Comparison of ENCODE assay signal across 21 cellular contexts in genomic region chr3:197420115-197420514, GRCh38.
A peak's percentile ranks its signal among the peaks of the same experiment; 100 is the strongest.
DNase-seq lines count a peak whose midpoint lies in the region; TF ChIP-seq lines count a peak whose summit lies in the region.
"Had no signal": no experiment of that assay in that cellular context is flagged by ENCODE, and none has a peak within 500 bp of the region (broad histone marks: within the 10 kb centered on the region; RNA-seq: fewer than 3 reads in every experiment).

No MANE protein-coding gene starts in this region.

- TF ChIP-seq CTCF in right atrium auricular region (IDR thresholded peaks at IDR 0.05) (no peak), smooth muscle cell (IDR thresholded peaks at IDR 0.05; ENCODE audit: borderline replicate concordance, insufficient read depth, poor library complexity, severe bottlenecking) (no peak), ascending aorta (IDR thresholded peaks at IDR 0.05) (no peak)

- intact Hi-C loops in ascending aorta (cut with DNase I) = no loop called here

- H3K4me2 ChIP-seq in smooth muscle cell = no peak overlapping the region

- no peak overlapping the region for H3K4me3 ChIP-seq in right atrium auricular region
- no peak overlapping the region for H3K4me3 ChIP-seq in smooth muscle cell
- no peak overlapping the region for H3K4me3 ChIP-seq in ascending aorta
- H3K4me3 ChIP-seq: HAP-1, psoas muscle, spleen, tibial artery had no signal

- H3K9me3 ChIP-seq in right atrium auricular region (no peaks in the 10 kb centered on the region), smooth muscle cell (replicated peaks; ENCODE audit: low read depth) (no peaks in the 10 kb centered on the region), ascending aorta (no peaks in the 10 kb centered on the region)
- H3K9me3 ChIP-seq: HAP-1, psoas muscle, spleen, tibial artery had no signal

- H3K4me1 ChIP-seq in right atrium auricular region = no peaks in the 10 kb centered on the region
- H3K4me1 ChIP-seq in smooth muscle cell (ENCODE audit: low read depth) = peaks cover 14% of the 10 kb centered on the region
- H3K4me1 ChIP-seq in ascending aorta = no peaks in the 10 kb centered on the region
- H3K4me1 ChIP-seq: HAP-1, psoas muscle, spleen had no signal

- no peaks in the 10 kb centered on the region for H4K20me1 ChIP-seq in smooth muscle cell (ENCODE audit: low read depth)

- no peaks in the 10 kb centered on the region for H3K79me2 ChIP-seq in smooth muscle cell (ENCODE audit: low read depth)

- H3K27ac ChIP-seq in right atrium auricular region (peak overlapping the region; percentile 49 to 68), smooth muscle cell (ENCODE audit: low read depth) (peak overlapping the region; percentile 35), ascending aorta (no peak overlapping the region)
- H3K27ac ChIP-seq: C4-2B, psoas muscle, spleen, tibial artery had no signal

- peak overlapping the region; percentile 0 for H2AFZ ChIP-seq in smooth muscle cell (ENCODE audit: low read depth)

- DNase-seq in amniotic epithelial cell (ENCODE audit: low read depth) (peak; percentile 27), fibroblast of peridontal ligament (ENCODE audit: extremely low read depth) (peak; percentile 74), right atrium auricular region (ENCODE audit: low spot score) (no peak), smooth muscle cell (lab: John Stamatoyannopoulos, UW; ENCODE audit: unreplicated experiment) (no peak), ascending aorta (ENCODE audit: low spot score in 2 of 2) (no peak), NCI-H1105 treated with DMSO at 0.1 percent for 48 hours (lab: John Stamatoyannopoulos, UW) (no peak)
- DNase-seq in activated CD4-positive, alpha-beta T cell treated with anti-CD3 and anti-CD28 coated beads for 4 hours = no peak
- DNase-seq: activated CD4-positive, alpha-beta T cell treated with anti-CD3 and anti-CD28 coated beads, Interleukin-2, amount 50 U/mL, for 1 hour; DMS79 treated with DMSO at 0.1 percent for 48 hours; effector memory CD4-positive, alpha-beta T cell; Kasumi-1; NCI-H1092 treated with DMSO at 0.1 percent for 48 hours; NCI-H2029 treated with DMSO at 0.1 percent for 48 hours; NCI-H2227 treated with DMSO at 0.1 percent for 48 hours; psoas muscle; RPMI8226; spleen; stimulated activated CD4-positive, alpha-beta T cell treated with anti-CD3 and anti-CD28 coated beads, Interleukin-2, amount 100 ng/mL, for 48 hours; tibial artery had no signal

- H3F3A ChIP-seq in smooth muscle cell (ENCODE audit: low read depth) = no peaks in the 10 kb centered on the region

- no peak overlapping the region for H3K9ac ChIP-seq in smooth muscle cell (ENCODE audit: low read depth)

- WGBS in smooth muscle cell (ENCODE audit: low lambda C conversion rate) = 36% methylated on average over 2 of the region's 2 CpGs

- H3K27me3 ChIP-seq in right atrium auricular region (no peaks in the 10 kb centered on the region), smooth muscle cell (ENCODE audit: low read depth) (no peaks in the 10 kb centered on the region), ascending aorta (no peaks in the 10 kb centered on the region)

- no peaks in the 10 kb centered on the region for H3K36me3 ChIP-seq in right atrium auricular region
- no peaks in the 10 kb centered on the region for H3K36me3 ChIP-seq in smooth muscle cell (ENCODE audit: low read depth)
- no peaks in the 10 kb centered on the region for H3K36me3 ChIP-seq in ascending aorta
- H3K36me3 ChIP-seq: HAP-1, spleen, tibial artery had no signal

Comparison
In these comparisons a context has a peak if more than half of its experiments do, and no peak if none do; other contexts are left out.
1. DNase-seq: peak in amniotic epithelial cell (single experiment) and fibroblast of peridontal ligament (single experiment); none in right atrium auricular region (single experiment), smooth muscle cell (single experiment), activated CD4-positive, alpha-beta T cell treated with anti-CD3 and anti-CD28 coated beads for 4 hours (0 of 2), ascending aorta (0 of 2) and NCI-H1105 treated with DMSO at 0.1 percent for 48 hours (single experiment).
2. H3K27ac ChIP-seq: peak in right atrium auricular region (2 of 2) and smooth muscle cell (single experiment); none in ascending aorta (0 of 2).